Comparison of ENCODE assay signal across 7 cellular contexts in the genomic region with DNA sequence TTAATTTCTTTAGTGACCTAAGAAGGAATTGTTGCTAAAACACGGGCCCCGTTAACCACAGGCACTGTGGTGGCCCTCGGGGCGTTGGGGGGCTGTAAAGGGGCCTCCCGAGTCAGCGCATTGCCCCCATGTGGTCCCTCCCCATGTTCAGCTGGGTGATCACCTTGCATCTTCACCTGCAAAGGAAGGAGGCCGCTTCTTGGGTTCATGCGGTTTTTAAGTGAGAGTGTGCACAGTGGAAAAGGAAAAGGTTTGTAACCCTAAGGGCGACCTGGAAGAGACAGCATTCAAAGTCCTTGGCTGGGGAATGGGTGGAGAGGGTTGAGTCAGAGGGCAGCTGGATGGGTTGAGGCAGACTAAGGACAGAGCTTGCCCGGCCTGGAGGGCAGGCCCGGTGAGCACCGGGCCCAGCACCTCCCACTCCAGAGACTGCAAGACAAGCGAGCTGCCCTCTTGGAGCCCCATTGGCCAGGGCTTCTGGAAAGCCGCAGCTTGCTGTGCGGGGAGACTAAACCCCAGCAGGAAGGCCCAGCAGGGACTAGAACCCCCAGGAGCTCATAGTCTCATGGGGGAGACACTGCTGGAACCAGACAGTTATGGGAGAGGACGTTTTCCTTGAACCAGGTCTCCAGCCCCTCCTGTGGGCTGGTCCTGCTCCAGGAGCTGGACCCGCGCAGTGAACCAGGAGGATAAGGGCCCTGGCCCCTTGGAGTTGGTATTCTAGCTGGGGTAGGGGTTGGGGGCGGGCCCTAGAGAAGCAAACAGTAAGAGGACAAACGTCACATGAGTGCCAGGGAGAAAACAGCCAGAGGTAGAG. TPM values are rescaled to one million over a fixed set of nuclear protein-coding genes. Genes with fewer than 3 reads are reported as not detected.
DNase-seq lines count a peak whose midpoint lies in the region; ATAC-seq, FAIRE-seq and TF ChIP-seq lines count a peak whose summit lies in the region.

No MANE protein-coding gene starts in this region.

- no peak for TF ChIP-seq CTCF in astrocyte (IDR thresholded peaks at IDR 0.05; ENCODE audit: insufficient read depth, low read depth, low read length)

- H3K4me3 Mint-ChIP-seq in astrocyte (ENCODE audit: unreplicated experiment) = peak overlapping the region; percentile 50

- no peak overlapping the region for H3K4me3 ChIP-seq in HUES48 (ENCODE audit: low read depth, low read length)
- H3K4me3 ChIP-seq in astrocyte (ENCODE audit: insufficient read depth, low read depth, low read length) = no peak overlapping the region
- no peak overlapping the region for H3K4me3 ChIP-seq in subcutaneous abdominal adipose tissue (ENCODE audit: low read depth in 1 of 5, low read length in 5 of 5)

- FAIRE-seq in astrocyte (lab: Jason Lieb, UNC) = no peak

- no peak overlapping the region for H3K9ac ChIP-seq in HUES48 (ENCODE audit: low read depth, low read length)
- H3K9ac ChIP-seq in astrocyte (ENCODE audit: low read length) = no peak overlapping the region
- H3K9ac ChIP-seq in subcutaneous abdominal adipose tissue (ENCODE audit: low read length in 5 of 5) = peak overlapping the region in 2 of 5 donors; percentile 5 to 54

- H3K79me2 ChIP-seq in astrocyte (ENCODE audit: insufficient read depth, low read length) = peaks cover 9% of the 10 kb centered on the region

- peaks cover 27% of the 10 kb centered on the region for H3K36me3 Mint-ChIP-seq in astrocyte (ENCODE audit: low read depth, unreplicated experiment)

- peak overlapping the region; percentile 1 for H3K27ac ChIP-seq in HUES48 (ENCODE audit: low read depth, low read length)
- H3K27ac ChIP-seq in astrocyte (ENCODE audit: low read depth, low read length) = no peak overlapping the region
- H3K27ac ChIP-seq in subcutaneous abdominal adipose tissue (ENCODE audit: low read depth, low read length) = peak overlapping the region; percentile 90

- no peaks in the 10 kb centered on the region for H3K9me3 Mint-ChIP-seq in astrocyte (ENCODE audit: unreplicated experiment)

- no peak for DNase-seq in astrocyte (ENCODE audit: low read depth)
- DNase-seq in kidney tubule cell (ENCODE audit: low spot score) = peak; percentile 34
- DNase-seq in cerebellar nuclear complex (lab: John Stamatoyannopoulos, UW) = no peak

- no peak overlapping the region for H3K4me2 ChIP-seq in astrocyte (ENCODE audit: low read length)

- H3K36me3 ChIP-seq in HUES48 (ENCODE audit: control insufficient read depth, insufficient read depth, low read length) = peaks cover 32% of the 10 kb centered on the region
- peaks cover 32% of the 10 kb centered on the region for H3K36me3 ChIP-seq in astrocyte (ENCODE audit: insufficient read depth, low read length)
- peaks cover 4 to 30% (median 27%) of the 10 kb centered on the region in 5 donors for H3K36me3 ChIP-seq in subcutaneous abdominal adipose tissue (ENCODE audit: control insufficient read depth in 5 of 5, insufficient read depth in 5 of 5, low read length in 5 of 5)

- no peaks in the 10 kb centered on the region for H3K27me3 ChIP-seq in HUES48 (ENCODE audit: control insufficient read depth, insufficient read depth, low read length)
- no peaks in the 10 kb centered on the region for H3K27me3 ChIP-seq in astrocyte (ENCODE audit: insufficient read depth, low read length)
- H3K27me3 ChIP-seq in subcutaneous abdominal adipose tissue (ENCODE audit: control insufficient read depth in 5 of 5, insufficient read depth in 4 of 5, low read length in 5 of 5) = no peaks in the 10 kb centered on the region

- peaks cover 23% of the 10 kb centered on the region for H3K4me1 Mint-ChIP-seq in astrocyte (ENCODE audit: low read depth, unreplicated experiment)

- peaks cover 56% of the 10 kb centered on the region for H4K20me1 ChIP-seq in astrocyte (ENCODE audit: insufficient read depth, low read length)

- H2AFZ ChIP-seq in astrocyte (ENCODE audit: low read depth, low read length) = no peak overlapping the region

- H3K4me1 ChIP-seq in HUES48 (ENCODE audit: control insufficient read depth, insufficient read depth, low read length) (peaks cover 7% of the 10 kb centered on the region; the same call in 1 of the 2 replicates), astrocyte (ENCODE audit: insufficient read depth, low read length) (peaks cover 22% of the 10 kb centered on the region), subcutaneous abdominal adipose tissue (ENCODE audit: control insufficient read depth in 5 of 5, insufficient read depth in 5 of 5, low read length in 5 of 5) (peaks cover 9 to 54% (median 46%) of the 10 kb centered on the region in 5 donors)

- H3K9me3 ChIP-seq in HUES48 (ENCODE audit: control insufficient read depth, insufficient read depth, low read length) (no peaks in the 10 kb centered on the region), astrocyte (ENCODE audit: insufficient read depth, low read depth, low read length) (no peaks in the 10 kb centered on the region), subcutaneous abdominal adipose tissue (ENCODE audit: control insufficient read depth in 5 of 5, low read length in 5 of 5) (no peaks in the 10 kb centered on the region)

- peak overlapping the region; percentile 81 for H3K27ac Mint-ChIP-seq in astrocyte (ENCODE audit: unreplicated experiment)

- ATAC-seq in HG03045 (IDR thresholded peaks at IDR 0.05; ENCODE audit: unreplicated experiment) = no peak
- no peak for ATAC-seq in GM21367 (IDR thresholded peaks at IDR 0.05; ENCODE audit: unreplicated experiment)

- H3K27me3 Mint-ChIP-seq in astrocyte (ENCODE audit: low read depth, unreplicated experiment) = no peaks in the 10 kb centered on the region

RNA-seq across cellular contexts. Expression of gene RGMA, which starts 59.2 kb away (rescaled TPM):
- 5.7 and 6.2 TPM in 2 replicates for total RNA-seq in astrocyte
